ENCODE assay signal across 9 cellular contexts in genomic region chr10:43390791-43391190, GRCh38. TPM values are rescaled to one million over a fixed set of nuclear protein-coding genes. Genes with fewer than 3 reads are reported as not detected.
DNase-seq lines count a peak whose midpoint lies in the region; ATAC-seq, FAIRE-seq and TF ChIP-seq lines count a peak whose summit lies in the region.
"Had no signal": no experiment of that assay in that cellular context is flagged by ENCODE, and none has a peak within 500 bp of the region (broad histone marks: within the 10 kb centered on the region; RNA-seq: fewer than 3 reads in every experiment).

No MANE protein-coding gene starts in this region.

- peaks cover 95% of the 10 kb centered on the region for H3K36me3 Mint-ChIP-seq in dendritic cell treated with granulocyte-macrophage colony-stimulating factor and Interleukin-4, amounts not matched to agents 40 ng/mL and 50 ng/mL, for 4 days (ENCODE audit: low read depth)

- H3K27ac ChIP-seq in Panc1 (ENCODE audit: low read length): no peak overlapping the region
- H3K27ac ChIP-seq in mesodermal cell (ENCODE audit: low read depth, low read length, severe bottlenecking): peak overlapping the region; percentile 1

- peak; percentile 79 for TF ChIP-seq CTCF in Panc1 (IDR thresholded peaks at IDR 0.05)

- no peaks in the 10 kb centered on the region for H3K27me3 Mint-ChIP-seq in dendritic cell treated with granulocyte-macrophage colony-stimulating factor and Interleukin-4, amounts not matched to agents 40 ng/mL and 50 ng/mL, for 4 days

- DNase-seq in Panc1 (ENCODE audit: low read depth, low spot score) (no peak), NOMO-1 treated with dmso at 0.1 percent for 144 hours (lab: John Stamatoyannopoulos, UW; ENCODE audit: unreplicated experiment) (no peak)

- H3K4me1 ChIP-seq in Panc1 (ENCODE audit: control insufficient read depth, insufficient read depth, low read length): peaks cover 23% of the 10 kb centered on the region
- peaks cover 16% of the 10 kb centered on the region for H3K4me1 ChIP-seq in mesodermal cell (ENCODE audit: control insufficient read depth, insufficient read depth, low read length, poor library complexity, severe bottlenecking)

- in situ Hi-C loops in Panc1 (cut with HindIII; ENCODE audit: low pct_unique_long_range_greater_than_20kb, low sequenced_read_pairs): no loop called here

- H3K9me3 Mint-ChIP-seq in dendritic cell treated with granulocyte-macrophage colony-stimulating factor and Interleukin-4, amounts not matched to agents 40 ng/mL and 50 ng/mL, for 4 days: no peaks in the 10 kb centered on the region

- peak; percentile 65 for ATAC-seq in Panc1
- ATAC-seq in HG03097 (IDR thresholded peaks at IDR 0.05; ENCODE audit: low FRiP score, unreplicated experiment): no peak
- ATAC-seq in GM19035 (IDR thresholded peaks at IDR 0.05; ENCODE audit: unreplicated experiment): no peak
- no peak for ATAC-seq in HG02938 (IDR thresholded peaks at IDR 0.05; ENCODE audit: unreplicated experiment)

- CTCF ChIA-PET in Panc1 (lab: Charles Lee): interaction anchor here (0.6 kb wide), 1 partner anchor 62 kb away, joined by 3 read pairs; no protein-coding TSS in a partner anchor

- no peak overlapping the region for H3K4me3 Mint-ChIP-seq in dendritic cell treated with granulocyte-macrophage colony-stimulating factor and Interleukin-4, amounts not matched to agents 40 ng/mL and 50 ng/mL, for 4 days

- H3K36me3 ChIP-seq in Panc1 (ENCODE audit: control insufficient read depth, insufficient read depth, low read length) (peaks cover 74% of the 10 kb centered on the region), mesodermal cell (ENCODE audit: control insufficient read depth, insufficient read depth, low read length) (peaks cover 95% of the 10 kb centered on the region)

- H3K4me1 Mint-ChIP-seq in dendritic cell treated with granulocyte-macrophage colony-stimulating factor and Interleukin-4, amounts not matched to agents 40 ng/mL and 50 ng/mL, for 4 days (ENCODE audit: low read depth): peaks cover 66% of the 10 kb centered on the region

- no peaks in the 10 kb centered on the region for H3K27me3 ChIP-seq in Panc1 (ENCODE audit: control insufficient read depth, insufficient read depth, low read length)

- H3K9me3 ChIP-seq in Panc1 (ENCODE audit: control insufficient read depth, insufficient read depth, low read depth, low read length) (no peaks in the 10 kb centered on the region), mesodermal cell (ENCODE audit: control insufficient read depth, low read length) (no peaks in the 10 kb centered on the region)

- POLR2A ChIA-PET in Panc1 (lab: Charles Lee): no interaction called here

- intact Hi-C loops in Panc1 (cut with micrococcal nuclease; ENCODE audit: unreplicated experiment): no loop called here
- intact Hi-C loops in dendritic cell treated with granulocyte-macrophage colony-stimulating factor and Interleukin-4, amounts not matched to agents 40 ng/mL and 50 ng/mL, for 4 days (cut with micrococcal nuclease): no loop called here

- no TSS peak for BruUV-seq in Panc1 (replicated peaks; lab: Mats Ljungman, UMichigan)

- H3K4me3 ChIP-seq in Panc1 (ENCODE audit: low read depth in 2 of 2, low read length in 2 of 2) (no peak overlapping the region), mesodermal cell (ENCODE audit: extremely low read depth, insufficient read depth, low read length, poor library complexity, severe bottlenecking) (no peak overlapping the region)

- WGBS in mesodermal cell (ENCODE audit: insufficient coverage in 2 of 2), 2 experiments: 85 to 97% methylated on average over 4 to 5 of the region's 5 CpGs

- H3K27ac Mint-ChIP-seq in dendritic cell treated with granulocyte-macrophage colony-stimulating factor and Interleukin-4, amounts not matched to agents 40 ng/mL and 50 ng/mL, for 4 days: peak overlapping the region; percentile 2

- FAIRE-seq in G401.6 (lab: Jason Lieb, UNC): peak; percentile 8

RNA-seq across cellular contexts. Expression of gene HNRNPF, which starts 18.2 kb away (rescaled TPM):
- 466 TPM for total RNA-seq in Panc1 (2021; ENCODE audit: unreplicated experiment)
- polyA plus RNA-seq in Panc1 (2012; ENCODE audit: insufficient read length): 374 TPM
- 193 TPM for polyA plus RNA-seq in mesodermal cell (2013, experiment 1 of 2)
- polyA plus RNA-seq in mesodermal cell (2013, experiment 2 of 2): 159 TPM

RNA-seq across cellular contexts. Expression of gene FXYD4, which starts 19.4 kb away (rescaled TPM):
- total RNA-seq in Panc1 (2021; ENCODE audit: unreplicated experiment): not detected
- not detected for polyA plus RNA-seq in Panc1 (2012; ENCODE audit: insufficient read length)
- not detected for polyA plus RNA-seq in mesodermal cell (2013, experiment 1 of 2)
- not detected for polyA plus RNA-seq in mesodermal cell (2013, experiment 2 of 2)
- total RNA-seq: pulmonary artery endothelial cell had no signal

RNA-seq across cellular contexts. Expression of gene ZNF487, which starts 46.1 kb away (rescaled TPM):
- 7.6 TPM for total RNA-seq in Panc1 (2021; ENCODE audit: unreplicated experiment)
- polyA plus RNA-seq in Panc1 (2012; ENCODE audit: insufficient read length): 6.6 TPM
- 6.4 TPM for polyA plus RNA-seq in mesodermal cell (2013, experiment 1 of 2)
- polyA plus RNA-seq in mesodermal cell (2013, experiment 2 of 2): 4.4 TPM
